9 cellular contexts compared by ENCODE assay signal in genomic region chr2:38997784-38998183, GRCh38.
DNase-seq lines count a peak whose midpoint lies in the region; ATAC-seq and FAIRE-seq lines count a peak whose summit lies in the region.
"Had no signal": no experiment of that assay in that cellular context is flagged by ENCODE, and none has a peak within 500 bp of the region (broad histone marks: within the 10 kb centered on the region; RNA-seq: fewer than 3 reads in every experiment).

No MANE protein-coding gene starts in this region.

- no peak overlapping the region for H3K4me3 ChIP-seq in naive thymus-derived CD4-positive, alpha-beta T cell (ENCODE audit: low read length)

- H3K4me1 Mint-ChIP-seq in naive thymus-derived CD4-positive, alpha-beta T cell, result peaks cover 0 to 30% (median 0%) of the 10 kb centered on the region in 7 donors

- no peak overlapping the region for H3K4me3 Mint-ChIP-seq in naive thymus-derived CD4-positive, alpha-beta T cell
- H3K4me3 Mint-ChIP-seq: activated T-helper 1 cell treated with anti-CD3 and anti-CD28 coated beads, Interleukin-12 subunit alpha, Interleukin-12 subunit beta, Interleukin-2, Interleukin-4 antibody, amounts not matched to agents 30 ng/mL and 10 ng/mL and 1 ng/mL, durations not matched to agents 14 hours and 24 hours and 36 hours had no signal

- no peaks in the 10 kb centered on the region for H3K9me3 ChIP-seq in naive thymus-derived CD4-positive, alpha-beta T cell (ENCODE audit: control insufficient read depth in 2 of 3, low read length in 3 of 3)

- FAIRE-seq in endometrium (lab: Jason Lieb, UNC), result peak; percentile 23

- peaks cover 0 to 38% (median 12%) of the 10 kb centered on the region in 3 experiments for H3K36me3 ChIP-seq in naive thymus-derived CD4-positive, alpha-beta T cell (ENCODE audit: control insufficient read depth in 2 of 3, insufficient read depth in 3 of 3, low read length in 3 of 3)

- no peaks in the 10 kb centered on the region for H3K27me3 ChIP-seq in naive thymus-derived CD4-positive, alpha-beta T cell (ENCODE audit: control insufficient read depth in 2 of 2, insufficient read depth in 2 of 2, low read length in 2 of 2)

- DNase-seq in Daoy (ENCODE audit: low read depth), result peak; percentile 62
- peak; percentile 46 for DNase-seq in NCI-H526 treated with DMSO at 0.1 percent for 48 hours (lab: John Stamatoyannopoulos, UW)
- DNase-seq in naive thymus-derived CD4-positive, alpha-beta T cell, result no peak
- DNase-seq in NAMALWA (ENCODE audit: low spot score), result no peak
- DNase-seq in OCI-M1 (lab: John Stamatoyannopoulos, UW), result no peak
- no peak for DNase-seq in left colon

- intact Hi-C loops in naive thymus-derived CD4-positive, alpha-beta T cell (cut with micrococcal nuclease), result no loop called here
- intact Hi-C loops in left colon (cut with DNase I, micrococcal nuclease), result no loop called here

- no peaks in the 10 kb centered on the region for H3K9me3 Mint-ChIP-seq in naive thymus-derived CD4-positive, alpha-beta T cell
- H3K9me3 Mint-ChIP-seq: activated T-helper 1 cell treated with anti-CD3 and anti-CD28 coated beads, Interleukin-12 subunit alpha, Interleukin-12 subunit beta, Interleukin-2, Interleukin-4 antibody, amounts not matched to agents 30 ng/mL and 10 ng/mL and 1 ng/mL, durations not matched to agents 14 hours and 24 hours and 36 hours had no signal

- ATAC-seq in naive thymus-derived CD4-positive, alpha-beta T cell, result peak; percentile 53
- no peak for ATAC-seq in HG02588 (IDR thresholded peaks at IDR 0.05; ENCODE audit: unreplicated experiment)
- ATAC-seq in left colon, result no peak

- no peaks in the 10 kb centered on the region for H3K4me1 ChIP-seq in naive thymus-derived CD4-positive, alpha-beta T cell (ENCODE audit: control insufficient read depth in 2 of 2, insufficient read depth in 2 of 2, low read length in 2 of 2)

- POLR2A ChIA-PET in naive thymus-derived CD4-positive, alpha-beta T cell (lab: Charles Lee), result no interaction called here

- CTCF ChIA-PET in naive thymus-derived CD4-positive, alpha-beta T cell (lab: Charles Lee), result interaction anchor here (1.1 kb wide), 1 partner anchor 30 kb away, joined by 3 read pairs; no protein-coding TSS in a partner anchor

- H3K27ac ChIP-seq in naive thymus-derived CD4-positive, alpha-beta T cell (ENCODE audit: low read depth, low read length), result no peak overlapping the region

- H3K27me3 Mint-ChIP-seq in naive thymus-derived CD4-positive, alpha-beta T cell, result no peaks in the 10 kb centered on the region

- no peak overlapping the region for H3K27ac Mint-ChIP-seq in naive thymus-derived CD4-positive, alpha-beta T cell
- H3K27ac Mint-ChIP-seq: activated T-helper 1 cell treated with anti-CD3 and anti-CD28 coated beads, Interleukin-12 subunit alpha, Interleukin-12 subunit beta, Interleukin-2, Interleukin-4 antibody, amounts not matched to agents 30 ng/mL and 10 ng/mL and 1 ng/mL, durations not matched to agents 14 hours and 24 hours and 36 hours had no signal

- H3K36me3 Mint-ChIP-seq in naive thymus-derived CD4-positive, alpha-beta T cell, result peaks cover 17 to 60% (median 42%) of the 10 kb centered on the region in 5 donors

Comparison
In these comparisons a context has a peak if more than half of its experiments do, and no peak if none do; other contexts are left out.
1. DNase-seq: peak in Daoy (single experiment) and NCI-H526 treated with DMSO at 0.1 percent for 48 hours (single experiment); none in naive thymus-derived CD4-positive, alpha-beta T cell (0 of 9), NAMALWA (single experiment), OCI-M1 (single experiment) and left colon (0 of 2).